Comparison of ENCODE assay signal across 23 cellular contexts in genomic region chr2:9775999-9776685, GRCh38.
"Had no signal": no experiment of that assay in that cellular context is flagged by ENCODE, and none has a peak within 500 bp of the region (broad histone marks: within the 10 kb centered on the region; RNA-seq: fewer than 3 reads in every experiment).

No MANE protein-coding gene starts in this region.

- H3K9me3 ChIP-seq: esophagus squamous epithelium, gastroesophageal sphincter, ovary, right atrium auricular region, sigmoid colon, stomach, thoracic aorta had no signal

- H3K27me3 ChIP-seq: dorsolateral prefrontal cortex, esophagus squamous epithelium, gastroesophageal sphincter, ovary, right atrium auricular region, sigmoid colon, stomach had no signal

- ATAC-seq: gastroesophageal sphincter; left cardiac atrium; naive thymus-derived CD4-positive, alpha-beta T cell had no signal

- H3K27ac ChIP-seq: dorsolateral prefrontal cortex, epithelial cell of prostate, esophagus squamous epithelium, gastroesophageal sphincter, ovary, right atrium auricular region, sigmoid colon, skin epidermis, stomach, thoracic aorta had no signal

- H3K36me3 ChIP-seq: esophagus squamous epithelium, gastroesophageal sphincter, ovary, right atrium auricular region, sigmoid colon, stomach, thoracic aorta had no signal

- H3K27ac Mint-ChIP-seq: naive thymus-derived CD4-positive, alpha-beta T cell; nephron progenitor cell; type B pancreatic cell had no signal

- H3K4me3 Mint-ChIP-seq: immature natural killer cell; naive thymus-derived CD4-positive, alpha-beta T cell; nephron progenitor cell; type B pancreatic cell had no signal

- H3K36me3 Mint-ChIP-seq: immature natural killer cell, type B pancreatic cell had no signal

- H3K9me3 Mint-ChIP-seq: immature natural killer cell; naive thymus-derived CD4-positive, alpha-beta T cell; nephron progenitor cell; type B pancreatic cell had no signal

- H3K4me3 ChIP-seq: dorsolateral prefrontal cortex, esophagus squamous epithelium, gastroesophageal sphincter, ovary, right atrium auricular region, sigmoid colon, skin epidermis, stomach, thoracic aorta had no signal

- H3K27me3 Mint-ChIP-seq: type B pancreatic cell had no signal

- DNase-seq: cortex of kidney; dorsolateral prefrontal cortex; effector memory CD4-positive, alpha-beta T cell; esophagus squamous epithelium; foreskin fibroblast; glutamatergic neuron; immature natural killer cell; left cardiac atrium; mammary epithelial cell; naive thymus-derived CD4-positive, alpha-beta T cell; nephron progenitor cell; ovary; sigmoid colon; stimulated activated CD4-positive, alpha-beta T cell treated with anti-CD3 and anti-CD28 coated beads, Interleukin-12 subunit alpha, Interleukin-12 subunit beta, amount 100 ng/mL, for 4 hours; stimulated activated naive CD4-positive, alpha-beta T cell; stomach; substantia nigra had no signal
